In the genomic region with DNA sequence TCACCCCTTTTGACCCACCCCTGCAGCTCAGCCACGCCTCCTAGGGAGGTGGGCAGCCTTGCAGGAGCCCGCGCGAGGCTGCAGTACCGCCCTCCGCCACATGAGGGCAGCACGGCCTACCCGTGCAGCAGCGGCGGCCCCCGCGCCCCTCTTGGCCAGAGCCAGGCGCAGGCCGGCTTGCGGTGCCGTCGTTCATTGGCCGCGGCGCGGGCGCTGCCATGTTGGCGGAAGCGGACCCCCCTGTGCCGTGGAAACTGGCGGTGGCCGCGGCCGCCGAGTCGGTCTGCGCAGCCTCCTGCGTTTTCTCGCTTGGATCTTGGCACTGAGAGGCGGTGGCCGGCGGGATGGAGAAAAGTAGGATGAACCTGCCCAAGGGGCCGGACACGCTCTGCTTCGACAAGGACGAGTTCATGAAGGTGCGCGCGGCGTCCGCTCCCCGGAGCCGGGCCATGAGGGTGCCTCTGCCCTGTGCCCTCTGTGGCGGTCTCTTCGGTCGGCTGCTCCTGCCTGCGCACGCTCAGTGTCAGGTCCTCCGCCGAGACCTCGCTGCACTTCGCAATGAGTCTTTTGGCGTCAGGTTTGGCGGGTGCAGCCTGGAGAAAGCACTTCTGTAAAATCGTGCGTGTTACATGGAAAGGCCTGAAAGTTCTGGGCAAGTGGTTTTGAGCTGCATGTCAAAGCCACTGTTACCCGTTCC, we compare ENCODE assay signal across 8 cellular contexts. TPM values are rescaled to one million over a fixed set of nuclear protein-coding genes. Genes with fewer than 3 reads are reported as not detected.
A peak's percentile ranks its signal among the peaks of the same experiment; 100 is the strongest.
DNase-seq lines count a peak whose midpoint lies in the region; ATAC-seq, FAIRE-seq and TF ChIP-seq lines count a peak whose summit lies in the region.

COG2 (plus strand) TSS at position 219 of the 697 bp plus-strand sequence; CDS start at position 345, 126 bp downstream.

- FAIRE-seq in HTR-8/SVneo (lab: Jason Lieb, UNC) = peak; percentile 92

- WGBS in endodermal cell (ENCODE audit: insufficient coverage in 1 of 2, insufficient read length in 1 of 2), 2 experiments = 0% methylated on average over 15 to 62 of the region's 62 CpGs
- WGBS in mesodermal cell (ENCODE audit: insufficient coverage in 2 of 2), 2 experiments = 0 to 1% methylated on average over 34 to 57 of the region's 62 CpGs

- H3K36me3 ChIP-seq in NT2/D1 (ENCODE audit: insufficient read depth, insufficient read length, low read length) = peaks cover 25% of the 10 kb centered on the region
- H3K36me3 ChIP-seq in endodermal cell (ENCODE audit: control insufficient read depth, insufficient read depth, low read length) = no peaks in the 10 kb centered on the region
- H3K36me3 ChIP-seq in mesodermal cell (ENCODE audit: control insufficient read depth, insufficient read depth, low read length) = peaks cover 19% of the 10 kb centered on the region

- H3K4me3 Mint-ChIP-seq in Calu3 (ENCODE audit: low read depth, unreplicated experiment) (peak within 1 kb of the TSS; percentile 99), endodermal cell (peak within 1 kb of the TSS; percentile 91)

- H3K4me1 ChIP-seq in NT2/D1 (ENCODE audit: insufficient read depth, insufficient read length) (no peaks in the 10 kb centered on the region), endodermal cell (ENCODE audit: control insufficient read depth, insufficient read depth, low read length) (peaks cover 3% of the 10 kb centered on the region), mesodermal cell (ENCODE audit: control insufficient read depth, insufficient read depth, low read length, poor library complexity, severe bottlenecking) (peaks cover 18% of the 10 kb centered on the region)

- CTCF ChIA-PET in Calu3 (lab: Charles Lee) = interaction anchor here (0.5 to 3.2 kb wide), 17 partner anchors 9 to 276 kb away, joined by 3 to 15 read pairs (median 3); partner anchors contain the start of gene AGT

- H3K36me3 Mint-ChIP-seq in Calu3 (ENCODE audit: insufficient read depth, unreplicated experiment) (peaks cover 23% of the 10 kb centered on the region), endodermal cell (ENCODE audit: low read depth) (peaks cover 5% of the 10 kb centered on the region)

- H3K27ac Mint-ChIP-seq in Calu3 (ENCODE audit: unreplicated experiment) (peak within 1 kb of the TSS; percentile 95), endodermal cell (peak within 1 kb of the TSS; percentile 96)

- peak within 1 kb of the TSS; percentile 97 for H3K9ac ChIP-seq in NT2/D1 (ENCODE audit: insufficient read length, low read depth)
- peak within 1 kb of the TSS; percentile 76 for H3K9ac ChIP-seq in endodermal cell (ENCODE audit: extremely low read depth, low read length, poor library complexity, severe bottlenecking)

- TF ChIP-seq CTCF in Calu3 (IDR thresholded peaks at IDR 0.05; ENCODE audit: unreplicated experiment) = peak; percentile 99
- peak; percentile 100 for TF ChIP-seq CTCF in endodermal cell (conservative IDR thresholded peaks at IDR 0.05)

- H3K27ac ChIP-seq in endodermal cell (ENCODE audit: low read depth, low read length) (peak within 1 kb of the TSS; percentile 58), mesodermal cell (ENCODE audit: low read depth, low read length, severe bottlenecking) (peak within 1 kb of the TSS; percentile 77)

- H3K4me3 ChIP-seq in NT2/D1 (ENCODE audit: insufficient read length, low read depth) = peak within 1 kb of the TSS; percentile 88
- peak within 1 kb of the TSS; percentile 100 for H3K4me3 ChIP-seq in endodermal cell (ENCODE audit: low read length)
- H3K4me3 ChIP-seq in mesodermal cell (ENCODE audit: extremely low read depth, insufficient read depth, low read length, poor library complexity, severe bottlenecking) = peak within 1 kb of the TSS; percentile 79

- H3K4me1 Mint-ChIP-seq in Calu3 (ENCODE audit: low read depth, unreplicated experiment) = peaks cover 47% of the 10 kb centered on the region
- peaks cover 15% of the 10 kb centered on the region for H3K4me1 Mint-ChIP-seq in endodermal cell

- no peaks in the 10 kb centered on the region for H3K9me3 ChIP-seq in NT2/D1 (ENCODE audit: insufficient read depth, low read length)
- no peaks in the 10 kb centered on the region for H3K9me3 ChIP-seq in endodermal cell (ENCODE audit: control insufficient read depth, low read length)
- H3K9me3 ChIP-seq in mesodermal cell (ENCODE audit: control insufficient read depth, low read length) = no peaks in the 10 kb centered on the region

- DNase-seq in Calu3 = peak; percentile 99
- peak; percentile 94 for DNase-seq in HTR-8/SVneo (ENCODE audit: insufficient read length, low spot score)
- DNase-seq in NT2/D1 (ENCODE audit: low read depth, low spot score) = peak; percentile 98
- peak; percentile 66 for DNase-seq in activated CD8-positive, alpha-beta memory T cell treated with anti-CD3 and anti-CD28 coated beads, Interleukin-2, amount 50 U/mL, for 1 hour (ENCODE audit: extremely low read depth)
- DNase-seq in endodermal cell = peak; percentile 99
- DNase-seq in stimulated activated CD8-positive, alpha-beta memory T cell treated with anti-CD3 and anti-CD28 coated beads, Interleukin-15, amount 100 ng/mL, for 48 hours (ENCODE audit: low read depth in 2 of 2) = peak; percentile 94 to 97

- H3K9me3 Mint-ChIP-seq in Calu3 (ENCODE audit: low read depth, unreplicated experiment) (no peaks in the 10 kb centered on the region), endodermal cell (no peaks in the 10 kb centered on the region)

- BruUV-seq in Calu3 (replicated peaks; lab: Mats Ljungman, UMichigan) = TSS peak; percentile 54

- H3K27me3 ChIP-seq in NT2/D1 (ENCODE audit: insufficient read depth, insufficient read length) (no peaks in the 10 kb centered on the region), endodermal cell (ENCODE audit: control insufficient read depth, insufficient read depth, low read length, poor library complexity, severe bottlenecking) (peaks cover 10% of the 10 kb centered on the region)

- intact Hi-C loops in Calu3 (cut with micrococcal nuclease; ENCODE audit: unreplicated experiment) = loop anchor here (5.0 kb wide), 2 partner anchors 40 to 70 kb away; no protein-coding TSS in a partner anchor

- ATAC-seq in GM21367 (IDR thresholded peaks at IDR 0.05; ENCODE audit: unreplicated experiment) = peak; percentile 96

- H3K27me3 Mint-ChIP-seq in Calu3 (ENCODE audit: unreplicated experiment) (no peaks in the 10 kb centered on the region), endodermal cell (ENCODE audit: insufficient read depth) (peaks cover 9% of the 10 kb centered on the region)

RNA-seq across cellular contexts. Expression of gene COG2, which starts in this region (rescaled TPM):
- total RNA-seq in Calu3 (2022) = 55.0 and 59.2 TPM in 2 replicates
- total RNA-seq in endodermal cell = 10 to 100 TPM; 26.1 to 29.7 TPM
- polyA plus RNA-seq in endodermal cell (2013, experiment 1 of 2) = 31.5 TPM
- polyA plus RNA-seq in endodermal cell (2013, experiment 2 of 2) = 28.2 TPM
- polyA plus RNA-seq in mesodermal cell (2013, experiment 1 of 2) = 23.6 TPM
- polyA plus RNA-seq in mesodermal cell (2013, experiment 2 of 2) = 24.8 TPM

Comparison
In these comparisons a context has a peak if more than half of its experiments do, and no peak if none do; other contexts are left out.
1. Peak in every context shown above with its lines: DNase-seq, ATAC-seq, H3K4me3 ChIP-seq and H3K27ac ChIP-seq.